17 cellular contexts compared by ENCODE assay signal in genomic region chr13:50891206-50891605, GRCh38. TPM values are rescaled to one million over a fixed set of nuclear protein-coding genes. Genes with fewer than 3 reads are reported as not detected.
DNase-seq lines count a peak whose midpoint lies in the region; ATAC-seq and TF ChIP-seq lines count a peak whose summit lies in the region.
"Had no signal": no experiment of that assay in that cellular context is flagged by ENCODE, and none has a peak within 500 bp of the region (broad histone marks: within the 10 kb centered on the region; RNA-seq: fewer than 3 reads in every experiment).

No MANE protein-coding gene starts in this region.

- TF ChIP-seq POLR2A in right lobe of liver (IDR thresholded peaks at IDR 0.05), result no peak

- DNase-seq in activated CD8-positive, alpha-beta memory T cell treated with anti-CD3 and anti-CD28 coated beads, Interleukin-2, amount 10 ng/mL, durations not matched to agents 7 days and 5 days, result no peak
- DNase-seq in activated CD8-positive, alpha-beta memory T cell treated with anti-CD3 and anti-CD28 coated beads for 24 hours, result no peak
- no peak for DNase-seq in T-helper 17 cell
- DNase-seq in right lobe of liver, result no peak
- DNase-seq in activated CD8-positive, alpha-beta memory T cell treated with anti-CD3 and anti-CD28 coated beads, Interleukin-2, amount 50 U/mL, for 4 hours, result no peak
- DNase-seq: activated CD4-positive, alpha-beta T cell treated with anti-CD3 and anti-CD28 coated beads for 36 hours; activated T-cell treated with anti-CD3 and anti-CD28 coated beads, Interleukin-2, amount 50 U/mL, for 48 hours; cerebellar nuclear complex; NCI-H187 treated with DMSO at 0.1 percent for 48 hours; NCI-H748 treated with DMSO at 0.1 percent for 48 hours; T-helper 9 cell had no signal

- H3K4me3 ChIP-seq in neutrophil (ENCODE audit: low read depth in 1 of 2, low read length in 1 of 2), result no peak overlapping the region
- no peak overlapping the region for H3K4me3 ChIP-seq in right lobe of liver
- H3K4me3 ChIP-seq: vagina had no signal

- no peaks in the 10 kb centered on the region for H3K36me3 ChIP-seq in KOPT-K1 (ENCODE audit: insufficient read depth, low read length)
- no peaks in the 10 kb centered on the region for H3K36me3 ChIP-seq in neutrophil
- H3K36me3 ChIP-seq in right lobe of liver, result no peaks in the 10 kb centered on the region
- H3K36me3 ChIP-seq: vagina had no signal

- ATAC-seq in activated CD8-positive, alpha-beta memory T cell treated with anti-CD3 and anti-CD28 coated beads, Interleukin-2, amount 10 ng/mL, durations not matched to agents 7 days and 5 days, result no peak
- ATAC-seq in T-helper 17 cell (no peak), right lobe of liver (no peak), HG02840 (IDR thresholded peaks at IDR 0.05; ENCODE audit: low FRiP score, unreplicated experiment) (no peak)
- ATAC-seq: activated CD4-positive, alpha-beta T cell treated with anti-CD3 and anti-CD28 coated beads for 36 hours; left lobe of liver had no signal

- H3K4me3 Mint-ChIP-seq in activated CD8-positive, alpha-beta memory T cell treated with anti-CD3 and anti-CD28 coated beads, Interleukin-2, amount 10 ng/mL, durations not matched to agents 7 days and 5 days, result no peak overlapping the region
- peak overlapping the region; percentile 66 for H3K4me3 Mint-ChIP-seq in T-helper 17 cell
- H3K4me3 Mint-ChIP-seq: activated CD4-positive, alpha-beta T cell treated with anti-CD3 and anti-CD28 coated beads for 36 hours had no signal

- H3K9me3 ChIP-seq in KOPT-K1 (ENCODE audit: insufficient read depth, low read length, poor library complexity, severe bottlenecking) (no peaks in the 10 kb centered on the region), T-helper 17 cell (ENCODE audit: control insufficient read depth, low read length, poor library complexity, severe bottlenecking) (peaks cover 2% of the 10 kb centered on the region), neutrophil (no peaks in the 10 kb centered on the region), right lobe of liver (no peaks in the 10 kb centered on the region)
- H3K9me3 ChIP-seq: vagina had no signal

- H3K4me1 Mint-ChIP-seq in activated CD8-positive, alpha-beta memory T cell treated with anti-CD3 and anti-CD28 coated beads, Interleukin-2, amount 10 ng/mL, durations not matched to agents 7 days and 5 days, result peaks cover 48% of the 10 kb centered on the region
- peaks cover 24% of the 10 kb centered on the region for H3K4me1 Mint-ChIP-seq in T-helper 17 cell

- H3K36me3 Mint-ChIP-seq in activated CD8-positive, alpha-beta memory T cell treated with anti-CD3 and anti-CD28 coated beads, Interleukin-2, amount 10 ng/mL, durations not matched to agents 7 days and 5 days, result peaks cover 19% of the 10 kb centered on the region
- H3K36me3 Mint-ChIP-seq in T-helper 17 cell (ENCODE audit: low read depth), result no peaks in the 10 kb centered on the region

- H3K4me1 ChIP-seq in neutrophil (ENCODE audit: control insufficient read depth in 1 of 2, insufficient read depth in 1 of 2, low read depth in 1 of 2, low read length in 1 of 2), result peaks cover 35% of the 10 kb centered on the region in 2 experiments
- H3K4me1 ChIP-seq in right lobe of liver, result no peaks in the 10 kb centered on the region

- H3K27ac ChIP-seq in KOPT-K1 (ENCODE audit: low read depth, low read length, poor library complexity, severe bottlenecking), result peak overlapping the region; percentile 100
- H3K27ac ChIP-seq in neutrophil, result peak overlapping the region; percentile 5
- no peak overlapping the region for H3K27ac ChIP-seq in right lobe of liver
- H3K27ac ChIP-seq: vagina had no signal

- H3K9me3 Mint-ChIP-seq in activated CD8-positive, alpha-beta memory T cell treated with anti-CD3 and anti-CD28 coated beads, Interleukin-2, amount 10 ng/mL, durations not matched to agents 7 days and 5 days (ENCODE audit: low read depth), result no peaks in the 10 kb centered on the region

- TF ChIP-seq CTCF in neutrophil (IDR thresholded peaks at IDR 0.05), result no peak
- no peak for TF ChIP-seq CTCF in right lobe of liver (IDR thresholded peaks at IDR 0.05)

- intact Hi-C loops in right lobe of liver (cut with DNase I), result no loop called here

- H3K27me3 ChIP-seq in neutrophil, result no peaks in the 10 kb centered on the region
- H3K27me3 ChIP-seq in right lobe of liver, result no peaks in the 10 kb centered on the region
- H3K27me3 ChIP-seq: vagina had no signal

- no peaks in the 10 kb centered on the region for H3K27me3 Mint-ChIP-seq in activated CD8-positive, alpha-beta memory T cell treated with anti-CD3 and anti-CD28 coated beads, Interleukin-2, amount 10 ng/mL, durations not matched to agents 7 days and 5 days
- H3K27me3 Mint-ChIP-seq in T-helper 17 cell, result no peaks in the 10 kb centered on the region
- H3K27me3 Mint-ChIP-seq: activated CD4-positive, alpha-beta T cell treated with anti-CD3 and anti-CD28 coated beads for 36 hours had no signal

- H3K27ac Mint-ChIP-seq in activated CD8-positive, alpha-beta memory T cell treated with anti-CD3 and anti-CD28 coated beads, Interleukin-2, amount 10 ng/mL, durations not matched to agents 7 days and 5 days, result peak overlapping the region; percentile 98
- peak overlapping the region; percentile 94 for H3K27ac Mint-ChIP-seq in T-helper 17 cell
- H3K27ac Mint-ChIP-seq: activated CD4-positive, alpha-beta T cell treated with anti-CD3 and anti-CD28 coated beads for 36 hours; progenitor cell of endocrine pancreas had no signal

- CTCF ChIA-PET in activated CD8-positive, alpha-beta memory T cell treated with anti-CD3 and anti-CD28 coated beads, Interleukin-2, amount 10 ng/mL, durations not matched to agents 7 days and 5 days (lab: Charles Lee), result interaction anchor here (0.9 to 9.3 kb wide), 6 partner anchors 9 to 894 kb away, joined by 3 to 135 read pairs (median 5); partner anchors contain the start of genes RNASEH2B and TRIM13

RNA-seq across cellular contexts. Expression of gene RNASEH2B, which starts 18.4 kb away (rescaled TPM):
- total RNA-seq in activated CD8-positive, alpha-beta memory T cell treated with anti-CD3 and anti-CD28 coated beads, Interleukin-2, amount 10 ng/mL, durations not matched to agents 7 days and 5 days, result 100 to 1,000 TPM; 108 to 126 TPM
- total RNA-seq in T-helper 17 cell, result 10 to 100 TPM; 64.2 to 66.0 TPM
- total RNA-seq in right lobe of liver, result 10 to 100 TPM in 4 of 6 experiments, 1 to 10 TPM in 2; 9.9 to 19.8 (median 11.7) TPM

RNA-seq across cellular contexts. Expression of gene DLEU7, which starts 47.7 kb away (rescaled TPM):
- total RNA-seq in activated CD8-positive, alpha-beta memory T cell treated with anti-CD3 and anti-CD28 coated beads, Interleukin-2, amount 10 ng/mL, durations not matched to agents 7 days and 5 days, result not detected
- not detected for total RNA-seq in T-helper 17 cell
- total RNA-seq in right lobe of liver, result under 1 TPM in 3 of 6 experiments, not detected in 3; 0.12 to 0.38 (median 0.33) TPM
- total RNA-seq: activated CD4-positive, alpha-beta T cell treated with anti-CD3 and anti-CD28 coated beads for 36 hours; vagina had no signal

Comparison
In these comparisons a context has a peak if more than half of its experiments do, and no peak if none do; other contexts are left out.
1. H3K27ac ChIP-seq: peak in KOPT-K1 (single experiment) and neutrophil (single experiment); none in right lobe of liver (0 of 3).